Comparison of ENCODE assay signal across 8 cellular contexts in the genomic region with DNA sequence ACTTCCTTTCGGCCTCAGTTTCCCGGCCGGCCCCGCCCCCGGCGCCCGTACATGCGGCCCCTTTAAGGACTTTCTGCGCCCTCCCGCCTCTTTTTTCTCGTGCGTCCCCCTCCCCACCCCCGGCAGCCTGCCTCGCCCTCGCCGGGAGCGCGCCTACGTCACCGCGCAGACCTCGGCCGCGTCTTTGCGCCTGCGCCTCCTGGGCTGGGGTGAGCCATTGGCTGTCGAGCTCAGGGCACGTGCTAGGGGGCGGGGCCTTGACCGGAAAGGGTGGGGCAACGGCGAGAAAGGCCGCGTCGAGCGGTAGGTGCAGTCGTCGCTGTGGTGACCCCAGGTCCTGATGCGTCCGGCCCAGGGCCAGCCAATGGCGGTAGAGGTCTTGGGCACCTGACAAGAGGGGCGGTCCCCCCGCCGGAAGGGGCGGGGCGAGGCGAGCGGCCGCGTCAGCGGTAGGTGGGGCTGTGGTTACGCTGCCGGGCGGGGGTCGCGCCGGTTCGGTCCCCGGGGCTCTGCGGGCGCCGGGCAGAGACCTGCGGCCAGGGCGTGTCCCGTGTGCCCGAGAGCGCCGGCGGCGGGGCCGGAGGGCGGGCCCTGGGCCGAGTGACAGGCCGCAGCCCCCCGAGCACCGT. TPM values are rescaled to one million over a fixed set of nuclear protein-coding genes. Genes with fewer than 3 reads are reported as not detected.
DNase-seq lines count a peak whose midpoint lies in the region; ATAC-seq and TF ChIP-seq lines count a peak whose summit lies in the region.

A gene with protein sequence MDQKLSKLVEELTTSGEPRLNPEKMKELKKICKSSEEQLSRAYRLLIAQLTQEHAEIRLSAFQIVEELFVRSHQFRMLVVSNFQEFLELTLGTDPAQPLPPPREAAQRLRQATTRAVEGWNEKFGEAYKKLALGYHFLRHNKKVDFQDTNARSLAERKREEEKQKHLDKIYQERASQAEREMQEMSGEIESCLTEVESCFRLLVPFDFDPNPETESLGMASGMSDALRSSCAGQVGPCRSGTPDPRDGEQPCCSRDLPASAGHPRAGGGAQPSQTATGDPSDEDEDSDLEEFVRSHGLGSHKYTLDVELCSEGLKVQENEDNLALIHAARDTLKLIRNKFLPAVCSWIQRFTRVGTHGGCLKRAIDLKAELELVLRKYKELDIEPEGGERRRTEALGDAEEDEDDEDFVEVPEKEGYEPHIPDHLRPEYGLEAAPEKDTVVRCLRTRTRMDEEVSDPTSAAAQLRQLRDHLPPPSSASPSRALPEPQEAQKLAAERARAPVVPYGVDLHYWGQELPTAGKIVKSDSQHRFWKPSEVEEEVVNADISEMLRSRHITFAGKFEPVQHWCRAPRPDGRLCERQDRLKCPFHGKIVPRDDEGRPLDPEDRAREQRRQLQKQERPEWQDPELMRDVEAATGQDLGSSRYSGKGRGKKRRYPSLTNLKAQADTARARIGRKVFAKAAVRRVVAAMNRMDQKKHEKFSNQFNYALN (plus strand): TSS at position 428 of the 629 bp plus-strand sequence. CDS start 884 bp downstream, outside the sequence.

- H2AFZ ChIP-seq in ACC112 (ENCODE audit: low read length, unreplicated experiment) = peak within 1 kb of the TSS; percentile 84

- H3K4me1 ChIP-seq in ACC112 (ENCODE audit: control insufficient read depth, insufficient read depth, low read length, unreplicated experiment) (peaks cover 10% of the 10 kb centered on the region), breast epithelium (peaks cover 3 to 11% of the 10 kb centered on the region in 2 donors), iPS-20b (ENCODE audit: insufficient read depth, low read length) (peaks cover 3% of the 10 kb centered on the region; the same call in 1 of the 2 replicates)

- peak; percentile 98 for DNase-seq in NCI-H2196 treated with DMSO at 0.1 percent for 48 hours (lab: John Stamatoyannopoulos, UW; ENCODE audit: unreplicated experiment)
- peak; percentile 100 for DNase-seq in breast epithelium (ENCODE audit: low spot score in 2 of 2)

- peaks cover 10% of the 10 kb centered on the region for H3K79me2 ChIP-seq in ACC112 (ENCODE audit: control insufficient read depth, insufficient read depth, low read length, unreplicated experiment)

- H3K9me3 ChIP-seq in breast epithelium (no peaks in the 10 kb centered on the region), iPS-20b (ENCODE audit: insufficient read depth, low read depth, low read length) (no peaks in the 10 kb centered on the region)

- no peaks in the 10 kb centered on the region for H3K36me3 ChIP-seq in ACC112 (ENCODE audit: insufficient read depth, low read length)
- H3K36me3 ChIP-seq in breast epithelium = no peaks in the 10 kb centered on the region
- peaks cover 12% of the 10 kb centered on the region; the same call in 1 of the 2 replicates for H3K36me3 ChIP-seq in iPS-20b (ENCODE audit: insufficient read depth, low read depth, low read length)

- H3K27ac ChIP-seq in ACC112 (ENCODE audit: low read depth, low read length) = peak within 1 kb of the TSS; percentile 93
- peak within 1 kb of the TSS; percentile 97 for H3K27ac ChIP-seq in VCaP
- H3K27ac ChIP-seq in breast epithelium = peak within 1 kb of the TSS; percentile 97 to 99
- peak within 1 kb of the TSS; percentile 53 for H3K27ac ChIP-seq in iPS-20b (ENCODE audit: low read length)
- peak within 1 kb of the TSS; percentile 93 to 100 (median 99) for H3K27ac ChIP-seq in skin epidermis

- peak within 1 kb of the TSS; percentile 82; the same call in 1 of the 2 replicates for H3K9ac ChIP-seq in iPS-20b (ENCODE audit: low read depth, low read length)

- H3K4me3 ChIP-seq in ACC112 (ENCODE audit: low read depth, low read length) (peak within 1 kb of the TSS; percentile 91), breast epithelium (peak within 1 kb of the TSS; percentile 81 to 93 (median 92)), iPS-20b (ENCODE audit: low read length) (peak within 1 kb of the TSS; percentile 81), skin epidermis (peak within 1 kb of the TSS; percentile 67 to 96 (median 78))

- no peak for TF ChIP-seq CTCF in VCaP (conservative IDR thresholded peaks at IDR 0.05)
- no peak for TF ChIP-seq CTCF in breast epithelium (IDR thresholded peaks at IDR 0.05)

- peak; percentile 54 for TF ChIP-seq POLR2A in breast epithelium (IDR thresholded peaks at IDR 0.05)

- H3K27me3 ChIP-seq in ACC112 (ENCODE audit: insufficient read depth, low read length) = no peaks in the 10 kb centered on the region
- H3K27me3 ChIP-seq in breast epithelium = no peaks in the 10 kb centered on the region
- H3K27me3 ChIP-seq in iPS-20b (ENCODE audit: insufficient read depth, low read length) = no peaks in the 10 kb centered on the region

- intact Hi-C loops in breast epithelium (cut with DNase I; ENCODE audit: low total_unique reads) = loop anchor here (1.0 kb wide), 1 partner anchor 99 kb away; no protein-coding TSS in a partner anchor

- ATAC-seq in GM18870 (IDR thresholded peaks at IDR 0.05; ENCODE audit: unreplicated experiment) (peak; percentile 90), HG03135 (IDR thresholded peaks at IDR 0.05; ENCODE audit: unreplicated experiment) (peak; percentile 93)

RNA-seq across cellular contexts. Expression of the gene that starts here (rescaled TPM):
- total RNA-seq in breast epithelium = 10 to 100 TPM; 13.9 to 22.9 (median 14.3) TPM

Comparison
In these comparisons a context has a peak if more than half of its experiments do, and no peak if none do; other contexts are left out.
1. Peak in every context shown above with its lines: DNase-seq, ATAC-seq, H3K4me3 ChIP-seq and H3K27ac ChIP-seq.